In genomic region chr9:105447386-105447813, GRCh38 we compare ENCODE assay signal across 8 cellular contexts. TPM values are rescaled to one million over a fixed set of nuclear protein-coding genes. Genes with fewer than 3 reads are reported as not detected.
DNase-seq lines count a peak whose midpoint lies in the region; ATAC-seq, FAIRE-seq and TF ChIP-seq lines count a peak whose summit lies in the region.

No MANE protein-coding gene starts in this region.

- H3K4me3 ChIP-seq in right atrium auricular region (peak overlapping the region; percentile 68 to 89), K562 (peak overlapping the region; percentile 63), mesendoderm (ENCODE audit: low read length) (peak overlapping the region; percentile 27), vagina (peak overlapping the region; percentile 84 to 88)

- H3K9me3 ChIP-seq in right atrium auricular region (no peaks in the 10 kb centered on the region), K562 (replicated peaks; ENCODE audit: control insufficient read depth, insufficient read depth, low read depth, low read length) (no peaks in the 10 kb centered on the region), vagina (no peaks in the 10 kb centered on the region)

- H3K79me1 ChIP-seq in mesendoderm (ENCODE audit: low read length), result peaks cover 8% of the 10 kb centered on the region

- no peak overlapping the region for H2BK120ac ChIP-seq in mesendoderm (ENCODE audit: low read depth, low read length)

- no peak overlapping the region for H2BK5ac ChIP-seq in mesendoderm (ENCODE audit: low read length)

- no peaks in the 10 kb centered on the region for H3K9me1 ChIP-seq in K562 (ENCODE audit: control insufficient read depth, insufficient read depth, low read length)

- peaks cover 29% of the 10 kb centered on the region for H3K79me2 ChIP-seq in K562 (ENCODE audit: control insufficient read depth, insufficient read depth, low read length)
- H3K79me2 ChIP-seq in mesendoderm (ENCODE audit: control insufficient read depth, insufficient read depth, low read length), result peaks cover 9% of the 10 kb centered on the region

- CTCF ChIA-PET in K562 (lab: Yijun Ruan, JAX; ENCODE audit: low intra/inter-chr PET ratio), result no interaction called here

- H3K9ac ChIP-seq in K562 (ENCODE audit: insufficient read depth in 1 of 2, low read depth in 2 of 2, low read length in 2 of 2), result peak overlapping the region; percentile 64 to 92; a peak in 3 of 4 replicates
- peak overlapping the region; percentile 67 for H3K9ac ChIP-seq in mesendoderm (ENCODE audit: low read length)

- no peak overlapping the region for H4K5ac ChIP-seq in mesendoderm (ENCODE audit: low read length)

- no peak overlapping the region for H3K23ac ChIP-seq in mesendoderm (ENCODE audit: low read length)

- POLR2A ChIA-PET in K562 (lab: Yijun Ruan, JAX), result interaction anchor here (0.7 kb wide), 1 partner anchor 12 kb away, joined by 6 read pairs; no protein-coding TSS in a partner anchor

- no TSS peak for BruUV-seq in K562 (replicated peaks; lab: Mats Ljungman, UMichigan)

- peak overlapping the region; percentile 99 for H3K56ac ChIP-seq in mesendoderm (ENCODE audit: low read length)

- H3K4ac ChIP-seq in mesendoderm (ENCODE audit: low read depth, low read length), result no peak overlapping the region

- in situ Hi-C loops in K562 (cut with MboI), result no loop called here

- TF ChIP-seq POLR2A in K562 (conservative IDR thresholded peaks at IDR 0.05), result no peak
- TF ChIP-seq POLR2A in vagina (IDR thresholded peaks at IDR 0.05), result no peak

- no peak overlapping the region for H2BK15ac ChIP-seq in mesendoderm (replicated peaks; ENCODE audit: low read depth)

- H4K8ac ChIP-seq in mesendoderm (ENCODE audit: low read depth, low read length), result no peak overlapping the region

- ATAC-seq in left cardiac atrium, result no peak
- ATAC-seq in K562, result no peak
- ATAC-seq in HG02973 (IDR thresholded peaks at IDR 0.05; ENCODE audit: unreplicated experiment), result no peak

- DNase-seq in right atrium auricular region (ENCODE audit: low spot score) (no peak), left cardiac atrium (no peak), K562 (ENCODE audit: extremely low read depth in 1 of 4, low spot score in 3 of 4) (no peak), mesendoderm (no peak), vagina (ENCODE audit: extremely low spot score in 2 of 2) (no peak), SW 1271 (lab: John Stamatoyannopoulos, UW) (no peak), NCI-H226 (no peak)

- H3K18ac ChIP-seq in mesendoderm (ENCODE audit: low read length), result peak overlapping the region; percentile 19

- FAIRE-seq in K562 (lab: Jason Lieb, UNC), result no peak

- H3K4me2 ChIP-seq in K562 (ENCODE audit: insufficient read depth, low read length) (peak overlapping the region; percentile 89), mesendoderm (ENCODE audit: low read length) (peak overlapping the region; percentile 51)

- H3K4me1 ChIP-seq in right atrium auricular region (peaks cover 0 to 5% of the 10 kb centered on the region in 2 donors), K562 (replicated peaks in 1 of 2; ENCODE audit: control insufficient read depth in 2 of 2, insufficient read depth in 2 of 2, low read length in 2 of 2) (peaks cover 4 to 9% of the 10 kb centered on the region in 2 experiments; a peak in 3 of 5 replicates), mesendoderm (ENCODE audit: control insufficient read depth, low read depth, low read length) (no peaks in the 10 kb centered on the region), vagina (peaks cover 15% of the 10 kb centered on the region)

- no peaks in the 10 kb centered on the region for H4K20me1 ChIP-seq in K562 (replicated peaks; ENCODE audit: control insufficient read depth, insufficient read depth, low read length)

- TF ChIP-seq CTCF in right atrium auricular region (IDR thresholded peaks at IDR 0.05) (no peak), K562 (IDR thresholded peaks at IDR 0.05 in 2 of 3, conservative IDR thresholded peaks at IDR 0.05 in 1 of 3; ENCODE audit: insufficient read depth in 2 of 3, low read depth in 1 of 3, low read length in 3 of 3) (no peak), vagina (IDR thresholded peaks at IDR 0.05) (no peak)

- peak overlapping the region; percentile 99 for H2AFZ ChIP-seq in K562 (ENCODE audit: low read depth, low read length)

- H3K27ac ChIP-seq in right atrium auricular region (peak overlapping the region; percentile 74 to 79), K562 (ENCODE audit: extremely low read depth, low read depth, low read length) (peak overlapping the region; percentile 60; the same call in 2 of the 3 replicates), mesendoderm (ENCODE audit: low read depth, low read length) (no peak overlapping the region), vagina (peak overlapping the region; percentile 81)

- no peak overlapping the region for H2AK5ac ChIP-seq in mesendoderm (ENCODE audit: low read length)

- 49% methylated on average over 13 of the region's 16 CpGs for WGBS in K562 (ENCODE audit: insufficient coverage, low coverage, missing lambda C conversion rate)
- no CpG with 5 or more reads among the region's 16 CpGs for whole genome bisulfite sequencing in mesendoderm (ENCODE audit: extremely low coverage, insufficient coverage, low lambda C conversion rate)

- intact Hi-C loops in left cardiac atrium (cut with DNase I), result no loop called here
- intact Hi-C loops in K562 (cut with micrococcal nuclease), result loop anchor here (5.0 to 10.0 kb wide), 2 partner anchors 63 to 110 kb away; partner anchors contain the start of gene FKTN
- intact Hi-C loops in vagina (cut with DNase I), result no loop called here

- H3K27me3 ChIP-seq in right atrium auricular region (no peaks in the 10 kb centered on the region), K562 (ENCODE audit: control insufficient read depth in 2 of 2, insufficient read depth in 2 of 2, low read length in 2 of 2) (no peaks in the 10 kb centered on the region), mesendoderm (ENCODE audit: insufficient read depth, low read length, poor library complexity) (no peaks in the 10 kb centered on the region), vagina (no peaks in the 10 kb centered on the region)

- H3K36me3 ChIP-seq in right atrium auricular region (no peaks in the 10 kb centered on the region), K562 (ENCODE audit: control insufficient read depth, insufficient read depth, low read length) (no peaks in the 10 kb centered on the region), mesendoderm (ENCODE audit: control insufficient read depth, insufficient read depth, low read length) (no peaks in the 10 kb centered on the region), vagina (no peaks in the 10 kb centered on the region)

- TF ChIP-seq RAD21 in K562 (CRISPR knock-in tag; conservative IDR thresholded peaks at IDR 0.05 in 1 of 2, IDR thresholded peaks at IDR 0.05 in 1 of 2), result no peak

- no peak for TF ChIP-seq EP300 in K562 (IDR thresholded peaks at IDR 0.05; ENCODE audit: low read length)

TF ChIP-seq in K562, 482 proteins besides CTCF, POLR2A, EP300 and RAD21 (continues in another document):
- TF ChIP-seq ZNF436 (CRISPR knock-in tag; IDR thresholded peaks at IDR 0.05), result no peak
- 0 out of 2 replicates have a peak, but pooled peaks have one; percentile 26 for TF ChIP-seq ARID1B (IDR thresholded peaks at IDR 0.05)
- 0 out of 4 replicates have a peak, but pooled peaks of 1 of the 2 experiments have one; percentile 7 for TF ChIP-seq TBL1XR1 (IDR thresholded peaks at IDR 0.05; ENCODE audit: low read length in 2 of 2)

RNA-seq across cellular contexts. Expression of gene FSD1L, which starts 0.4 kb away (rescaled TPM):
- total RNA-seq in right atrium auricular region (1 to 10 TPM; 1.6 to 1.7 TPM), left cardiac atrium (1 to 10 TPM; 2.5 to 3.0 TPM), K562 (2014; rRNA removed) (0.95 and 1.9 TPM in 2 replicates), K562 (2014; rRNA removed; fragmentation: Illumina TruSeq; extraction: Trizol) (3.1 and 5.4 TPM in 2 replicates), K562 (2015; rRNA removed; fragmentation: Illumina TruSeq; extraction: Trizol) (3.4 and 4.2 TPM in 2 replicates), K562 (2021) (2.2 and 2.5 TPM in 2 replicates), vagina (4.2 TPM)
- 9.8 and 34.0 TPM in 2 replicates for total RNA-seq in K562 (2011; cell fraction: chromatin; rRNA removed; ENCODE audit: low replicate concordance)
- total RNA-seq in K562 (2011; cell fraction: nucleolus; rRNA removed), result 3.2 and 5.9 TPM in 2 replicates
- 12.6 and 20.4 TPM in 2 replicates for total RNA-seq in K562 (2011; cell fraction: nucleoplasm; rRNA removed)
- polyA plus RNA-seq in K562 (2011; rRNA removed) (2.5 and 3.9 TPM in 2 replicates), K562 (2014; fragmentation: Illumina TruSeq; extraction: Trizol) (1.8 and 2.1 TPM in 2 replicates), K562 (2014; fragmentation: Nextera tagmentation; extraction: Ambion mirVana) (1 to 10 TPM; 1.1 to 2.1 TPM), K562 (2014; rRNA removed) (1.1 and 1.3 TPM in 2 replicates)
- polyA plus RNA-seq in K562 (2011; cell fraction: cytosol; rRNA removed), result 0.12 and 0.49 TPM in 2 replicates
- 3.1 and 5.2 TPM in 2 replicates for polyA plus RNA-seq in K562 (2011; cell fraction: nucleus; rRNA removed)
- polyA plus RNA-seq in K562 (2012), result 1.1 and 2.0 TPM in 2 replicates
- 7.9 and 10.7 TPM in 2 replicates for polyA minus RNA-seq in K562 (2011; rRNA and poly(A)+ RNA removed)
- 0.91 and 1.8 TPM in 2 replicates for polyA minus RNA-seq in K562 (2011; cell fraction: cytosol; rRNA and poly(A)+ RNA removed)
- polyA minus RNA-seq in K562 (2011; cell fraction: nucleus; rRNA and poly(A)+ RNA removed), result 9.8 and 17.7 TPM in 2 replicates
- 1.3 TPM for polyA plus RNA-seq in mesendoderm (2013, experiment 1 of 2)
- polyA plus RNA-seq in mesendoderm (2013, experiment 2 of 2), result 1.2 TPM

Comparison
In these comparisons a context has a peak if more than half of its experiments do, and no peak if none do; other contexts are left out.
1. H3K4me3 ChIP-seq: peak in every context shown above with its lines; median percentile 86 in vagina; 78 in right atrium auricular region; 63 in K562; 27 in mesendoderm.